In the genomic region with DNA sequence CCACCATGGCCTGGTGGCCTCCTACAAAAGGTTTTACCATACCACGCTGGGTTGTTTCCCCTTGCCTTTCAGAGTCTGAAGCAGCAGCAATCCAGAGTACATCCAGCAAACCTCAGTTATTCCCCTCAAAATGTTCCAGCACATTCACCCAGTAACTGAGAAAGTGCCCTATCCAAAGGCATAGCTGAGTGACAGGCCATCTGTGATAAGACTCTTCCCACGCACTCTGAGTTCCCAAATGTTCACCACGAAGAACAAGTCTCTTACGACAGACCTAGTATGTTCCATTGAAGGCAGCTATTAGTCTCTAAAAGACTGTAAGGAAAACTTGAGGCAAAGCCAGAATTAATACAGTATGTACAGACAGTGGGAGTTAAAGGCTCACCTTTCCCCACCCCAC, we compare ENCODE assay signal across 1 cellular context.
TF ChIP-seq lines count a peak whose summit lies in the region.

No MANE protein-coding gene starts in this region.

TF ChIP-seq in K562, 482 proteins besides CTCF, POLR2A, EP300 and RAD21:
- TF ChIP-seq ZNF232 (CRISPR knock-in tag; IDR thresholded peaks at IDR 0.05) (no peak), HMBOX1 (IDR thresholded peaks at IDR 0.05) (0 out of 2 replicates have a peak, but pooled peaks have one; percentile 18), ZKSCAN1 (IDR thresholded peaks at IDR 0.05; ENCODE audit: low read depth, low read length) (peak; percentile 30; the same call in 1 of the 2 replicates), L3MBTL2 (IDR thresholded peaks at IDR 0.05) (no peak), MEIS2 (IDR thresholded peaks at IDR 0.05; ENCODE audit: partially characterized antibody) (peak; percentile 90), BACH1 (tag; IDR thresholded peaks at IDR 0.05) (no peak), EGR1 (conservative IDR thresholded peaks at IDR 0.05) (peak; percentile 87), PKNOX1 (IDR thresholded peaks at IDR 0.05) (peak; percentile 95), ARID1B (IDR thresholded peaks at IDR 0.05) (0 out of 2 replicates have a peak, but pooled peaks have one; percentile 27)
- TF ChIP-seq, protein P1, sequence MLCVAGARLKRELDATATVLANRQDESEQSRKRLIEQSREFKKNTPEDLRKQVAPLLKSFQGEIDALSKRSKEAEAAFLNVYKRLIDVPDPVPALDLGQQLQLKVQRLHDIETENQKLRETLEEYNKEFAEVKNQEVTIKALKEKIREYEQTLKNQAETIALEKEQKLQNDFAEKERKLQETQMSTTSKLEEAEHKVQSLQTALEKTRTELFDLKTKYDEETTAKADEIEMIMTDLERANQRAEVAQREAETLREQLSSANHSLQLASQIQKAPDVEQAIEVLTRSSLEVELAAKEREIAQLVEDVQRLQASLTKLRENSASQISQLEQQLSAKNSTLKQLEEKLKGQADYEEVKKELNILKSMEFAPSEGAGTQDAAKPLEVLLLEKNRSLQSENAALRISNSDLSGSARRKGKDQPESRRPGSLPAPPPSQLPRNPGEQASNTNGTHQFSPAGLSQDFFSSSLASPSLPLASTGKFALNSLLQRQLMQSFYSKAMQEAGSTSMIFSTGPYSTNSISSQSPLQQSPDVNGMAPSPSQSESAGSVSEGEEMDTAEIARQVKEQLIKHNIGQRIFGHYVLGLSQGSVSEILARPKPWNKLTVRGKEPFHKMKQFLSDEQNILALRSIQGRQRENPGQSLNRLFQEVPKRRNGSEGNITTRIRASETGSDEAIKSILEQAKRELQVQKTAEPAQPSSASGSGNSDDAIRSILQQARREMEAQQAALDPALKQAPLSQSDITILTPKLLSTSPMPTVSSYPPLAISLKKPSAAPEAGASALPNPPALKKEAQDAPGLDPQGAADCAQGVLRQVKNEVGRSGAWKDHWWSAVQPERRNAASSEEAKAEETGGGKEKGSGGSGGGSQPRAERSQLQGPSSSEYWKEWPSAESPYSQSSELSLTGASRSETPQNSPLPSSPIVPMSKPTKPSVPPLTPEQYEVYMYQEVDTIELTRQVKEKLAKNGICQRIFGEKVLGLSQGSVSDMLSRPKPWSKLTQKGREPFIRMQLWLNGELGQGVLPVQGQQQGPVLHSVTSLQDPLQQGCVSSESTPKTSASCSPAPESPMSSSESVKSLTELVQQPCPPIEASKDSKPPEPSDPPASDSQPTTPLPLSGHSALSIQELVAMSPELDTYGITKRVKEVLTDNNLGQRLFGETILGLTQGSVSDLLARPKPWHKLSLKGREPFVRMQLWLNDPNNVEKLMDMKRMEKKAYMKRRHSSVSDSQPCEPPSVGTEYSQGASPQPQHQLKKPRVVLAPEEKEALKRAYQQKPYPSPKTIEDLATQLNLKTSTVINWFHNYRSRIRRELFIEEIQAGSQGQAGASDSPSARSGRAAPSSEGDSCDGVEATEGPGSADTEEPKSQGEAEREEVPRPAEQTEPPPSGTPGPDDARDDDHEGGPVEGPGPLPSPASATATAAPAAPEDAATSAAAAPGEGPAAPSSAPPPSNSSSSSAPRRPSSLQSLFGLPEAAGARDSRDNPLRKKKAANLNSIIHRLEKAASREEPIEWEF (CRISPR knock-in tag; IDR thresholded peaks at IDR 0.05) = no peak
- TF ChIP-seq, protein P2, sequence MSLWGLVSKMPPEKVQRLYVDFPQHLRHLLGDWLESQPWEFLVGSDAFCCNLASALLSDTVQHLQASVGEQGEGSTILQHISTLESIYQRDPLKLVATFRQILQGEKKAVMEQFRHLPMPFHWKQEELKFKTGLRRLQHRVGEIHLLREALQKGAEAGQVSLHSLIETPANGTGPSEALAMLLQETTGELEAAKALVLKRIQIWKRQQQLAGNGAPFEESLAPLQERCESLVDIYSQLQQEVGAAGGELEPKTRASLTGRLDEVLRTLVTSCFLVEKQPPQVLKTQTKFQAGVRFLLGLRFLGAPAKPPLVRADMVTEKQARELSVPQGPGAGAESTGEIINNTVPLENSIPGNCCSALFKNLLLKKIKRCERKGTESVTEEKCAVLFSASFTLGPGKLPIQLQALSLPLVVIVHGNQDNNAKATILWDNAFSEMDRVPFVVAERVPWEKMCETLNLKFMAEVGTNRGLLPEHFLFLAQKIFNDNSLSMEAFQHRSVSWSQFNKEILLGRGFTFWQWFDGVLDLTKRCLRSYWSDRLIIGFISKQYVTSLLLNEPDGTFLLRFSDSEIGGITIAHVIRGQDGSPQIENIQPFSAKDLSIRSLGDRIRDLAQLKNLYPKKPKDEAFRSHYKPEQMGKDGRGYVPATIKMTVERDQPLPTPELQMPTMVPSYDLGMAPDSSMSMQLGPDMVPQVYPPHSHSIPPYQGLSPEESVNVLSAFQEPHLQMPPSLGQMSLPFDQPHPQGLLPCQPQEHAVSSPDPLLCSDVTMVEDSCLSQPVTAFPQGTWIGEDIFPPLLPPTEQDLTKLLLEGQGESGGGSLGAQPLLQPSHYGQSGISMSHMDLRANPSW (CRISPR knock-in tag; IDR thresholded peaks at IDR 0.05) = no peak
- TF ChIP-seq, protein P3, sequence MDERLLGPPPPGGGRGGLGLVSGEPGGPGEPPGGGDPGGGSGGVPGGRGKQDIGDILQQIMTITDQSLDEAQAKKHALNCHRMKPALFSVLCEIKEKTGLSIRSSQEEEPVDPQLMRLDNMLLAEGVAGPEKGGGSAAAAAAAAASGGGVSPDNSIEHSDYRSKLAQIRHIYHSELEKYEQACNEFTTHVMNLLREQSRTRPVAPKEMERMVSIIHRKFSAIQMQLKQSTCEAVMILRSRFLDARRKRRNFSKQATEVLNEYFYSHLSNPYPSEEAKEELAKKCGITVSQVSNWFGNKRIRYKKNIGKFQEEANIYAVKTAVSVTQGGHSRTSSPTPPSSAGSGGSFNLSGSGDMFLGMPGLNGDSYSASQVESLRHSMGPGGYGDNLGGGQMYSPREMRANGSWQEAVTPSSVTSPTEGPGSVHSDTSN (CRISPR knock-in tag; IDR thresholded peaks at IDR 0.05; ENCODE audit: low read depth) = peak; percentile 58
- TF ChIP-seq, protein P3 (tag; conservative IDR thresholded peaks at IDR 0.05; ENCODE audit: low read depth) = peak; percentile 81
